Comparison of ENCODE assay signal across 16 cellular contexts in the genomic region with DNA sequence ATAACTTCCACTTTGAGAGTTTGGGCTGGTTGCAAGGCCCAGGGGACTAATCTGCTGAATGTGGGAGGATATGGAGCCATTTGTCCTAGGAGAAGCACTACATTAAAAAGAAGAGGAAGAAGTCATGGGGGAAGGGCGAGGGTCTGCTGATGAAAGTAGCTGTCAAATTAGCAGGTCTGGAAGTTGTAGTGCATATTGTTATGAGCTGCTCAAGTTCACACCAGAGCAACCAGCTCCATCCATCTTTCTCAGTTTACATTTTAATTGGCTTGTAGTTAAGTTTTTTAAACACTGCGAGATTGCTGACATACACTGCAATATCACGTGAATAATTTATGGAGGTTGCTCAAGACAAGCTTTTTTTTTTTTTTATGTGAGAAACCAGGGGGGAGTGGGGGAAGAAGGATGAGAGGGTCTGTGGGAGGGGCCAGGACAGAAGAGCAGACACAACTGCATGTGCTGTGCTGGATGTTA.
"Had no signal": no experiment of that assay in that cellular context is flagged by ENCODE, and none has a peak within 500 bp of the region (broad histone marks: within the 10 kb centered on the region; RNA-seq: fewer than 3 reads in every experiment).

No MANE protein-coding gene starts in this region.

- H3K36me3 Mint-ChIP-seq: natural killer cell; stimulated activated naive B cell treated with anti-CD40 and anti-IgM and Interleukin-4, amounts not matched to agents 10 μg/mL and 1 μg/mL and 100 μg/mL, for 72 hours had no signal

- H3K27ac ChIP-seq: dorsolateral prefrontal cortex, esophagus muscularis mucosa, sigmoid colon, transverse colon had no signal

- H3K27me3 ChIP-seq: dorsolateral prefrontal cortex, esophagus muscularis mucosa, sigmoid colon, transverse colon had no signal

- H3K9me3 Mint-ChIP-seq: activated CD8-positive, alpha-beta T cell treated with anti-CD3 and anti-CD28 coated beads for 36 hours; natural killer cell; stimulated activated naive B cell treated with anti-CD40 and anti-IgM and Interleukin-4, amounts not matched to agents 10 μg/mL and 1 μg/mL and 100 μg/mL, for 72 hours had no signal

- ATAC-seq: activated CD8-positive, alpha-beta T cell treated with anti-CD3 and anti-CD28 coated beads for 36 hours; left lobe of liver; natural killer cell; stimulated activated naive B cell treated with anti-CD40 and anti-IgM and Interleukin-4, amounts not matched to agents 10 μg/mL and 1 μg/mL and 100 μg/mL, for 72 hours had no signal

- H3K4me3 Mint-ChIP-seq: activated CD8-positive, alpha-beta T cell treated with anti-CD3 and anti-CD28 coated beads for 36 hours; natural killer cell; stimulated activated naive B cell treated with anti-CD40 and anti-IgM and Interleukin-4, amounts not matched to agents 10 μg/mL and 1 μg/mL and 100 μg/mL, for 72 hours had no signal

- H3K36me3 ChIP-seq: esophagus muscularis mucosa, sigmoid colon, transverse colon had no signal

- H3K4me3 ChIP-seq: dorsolateral prefrontal cortex, esophagus muscularis mucosa, sigmoid colon, transverse colon had no signal

- H3K27me3 Mint-ChIP-seq: activated CD8-positive, alpha-beta T cell treated with anti-CD3 and anti-CD28 coated beads for 36 hours; progenitor cell of endocrine pancreas; stimulated activated naive B cell treated with anti-CD40 and anti-IgM and Interleukin-4, amounts not matched to agents 10 μg/mL and 1 μg/mL and 100 μg/mL, for 72 hours had no signal

- H3K27ac Mint-ChIP-seq: activated CD8-positive, alpha-beta T cell treated with anti-CD3 and anti-CD28 coated beads for 36 hours; natural killer cell; progenitor cell of endocrine pancreas; stimulated activated naive B cell treated with anti-CD40 and anti-IgM and Interleukin-4, amounts not matched to agents 10 μg/mL and 1 μg/mL and 100 μg/mL, for 72 hours had no signal

- H3K9me3 ChIP-seq: esophagus muscularis mucosa, sigmoid colon, transverse colon had no signal

- DNase-seq: activated CD4-positive, alpha-beta T cell treated with anti-CD3 and anti-CD28 coated beads for 1 hour; activated CD8-positive, alpha-beta memory T cell treated with anti-CD3 and anti-CD28 coated beads, Interleukin-2, amount 50 U/mL, for 4 hours; activated CD8-positive, alpha-beta T cell treated with anti-CD3 and anti-CD28 coated beads for 36 hours; activated naive CD4-positive, alpha-beta T cell treated with Interleukin-2 at 50 U/mL for 16 hours; dorsolateral prefrontal cortex; foreskin fibroblast; natural killer cell; nucleus accumbens; sigmoid colon; stimulated activated CD4-positive, alpha-beta T cell treated with anti-CD3 and anti-CD28 coated beads, Interleukin-2, amount 100 ng/mL, for 24 hours; stimulated activated naive B cell treated with anti-CD40 and anti-IgM and Interleukin-4, amounts not matched to agents 10 μg/mL and 1 μg/mL and 100 μg/mL, for 72 hours; T-helper 9 cell; transverse colon had no signal

- H3K4me1 Mint-ChIP-seq: natural killer cell; stimulated activated naive B cell treated with anti-CD40 and anti-IgM and Interleukin-4, amounts not matched to agents 10 μg/mL and 1 μg/mL and 100 μg/mL, for 72 hours had no signal
